Comparison of ENCODE assay signal across 19 cellular contexts in the genomic region with DNA sequence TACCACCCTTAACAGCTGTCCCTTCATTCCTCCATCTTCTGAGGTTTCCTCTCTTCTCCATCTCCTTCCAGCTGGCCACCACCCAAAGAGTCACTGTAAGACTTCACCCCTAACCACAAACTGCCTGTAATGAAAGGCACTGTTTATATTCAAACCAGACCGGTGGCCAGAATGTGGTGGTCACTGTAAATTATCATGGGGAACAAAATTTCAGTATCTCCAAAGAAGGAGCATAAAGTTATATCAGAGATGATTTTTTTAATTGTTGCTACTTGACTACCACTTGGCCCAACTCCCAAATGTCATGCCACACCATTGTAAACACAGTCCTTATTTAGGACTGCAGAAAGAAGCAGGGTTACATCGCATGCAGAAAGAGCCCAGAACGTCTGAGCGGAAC. TPM values are rescaled to one million over a fixed set of nuclear protein-coding genes. Genes with fewer than 3 reads are reported as not detected.
DNase-seq lines count a peak whose midpoint lies in the region; TF ChIP-seq lines count a peak whose summit lies in the region.
"Had no signal": no experiment of that assay in that cellular context is flagged by ENCODE, and none has a peak within 500 bp of the region (broad histone marks: within the 10 kb centered on the region; RNA-seq: fewer than 3 reads in every experiment).

No MANE protein-coding gene starts in this region.

- H3K4me1 Mint-ChIP-seq in osteocyte (ENCODE audit: unreplicated experiment) = peaks cover 2% of the 10 kb centered on the region
- H3K4me1 Mint-ChIP-seq: CD4-positive, alpha-beta memory T cell; stimulated activated effector memory CD8-positive, alpha-beta T cell treated with anti-CD3 and anti-CD28 coated beads, Interleukin-12 subunit alpha, Interleukin-12 subunit beta, amount 100 ng/mL, for 72 hours had no signal

- peaks cover 2% of the 10 kb centered on the region for H3K36me3 ChIP-seq in smooth muscle cell (ENCODE audit: low read depth)
- H3K36me3 ChIP-seq: Peyer's patch had no signal

- H3F3A ChIP-seq in smooth muscle cell (ENCODE audit: low read depth) = no peaks in the 10 kb centered on the region

- H3K4me3 ChIP-seq in choroid plexus epithelial cell (ENCODE audit: low read depth, low read length) (no peak overlapping the region), smooth muscle cell (no peak overlapping the region)
- H3K4me3 ChIP-seq: GM12878, mucosa of descending colon, Peyer's patch, SK-N-MC had no signal

- H3K9me3 Mint-ChIP-seq in osteocyte (ENCODE audit: unreplicated experiment) = no peaks in the 10 kb centered on the region
- H3K9me3 Mint-ChIP-seq: CD4-positive, alpha-beta memory T cell; dendritic cell treated with granulocyte-macrophage colony-stimulating factor and Interleukin-4, amounts not matched to agents 40 ng/mL and 50 ng/mL, for 4 days; stimulated activated effector memory CD8-positive, alpha-beta T cell treated with anti-CD3 and anti-CD28 coated beads, Interleukin-12 subunit alpha, Interleukin-12 subunit beta, amount 100 ng/mL, for 72 hours had no signal

- H3K4me3 Mint-ChIP-seq in osteocyte (ENCODE audit: unreplicated experiment) = no peak overlapping the region
- H3K4me3 Mint-ChIP-seq: CD4-positive, alpha-beta memory T cell; dendritic cell treated with granulocyte-macrophage colony-stimulating factor and Interleukin-4, amounts not matched to agents 40 ng/mL and 50 ng/mL, for 4 days; stimulated activated effector memory CD8-positive, alpha-beta T cell treated with anti-CD3 and anti-CD28 coated beads, Interleukin-12 subunit alpha, Interleukin-12 subunit beta, amount 100 ng/mL, for 72 hours had no signal

- peak overlapping the region; percentile 25 for H3K27ac Mint-ChIP-seq in osteocyte (ENCODE audit: unreplicated experiment)
- H3K27ac Mint-ChIP-seq: CD4-positive, alpha-beta memory T cell; dendritic cell treated with granulocyte-macrophage colony-stimulating factor and Interleukin-4, amounts not matched to agents 40 ng/mL and 50 ng/mL, for 4 days; stimulated activated effector memory CD8-positive, alpha-beta T cell treated with anti-CD3 and anti-CD28 coated beads, Interleukin-12 subunit alpha, Interleukin-12 subunit beta, amount 100 ng/mL, for 72 hours had no signal

- no peak overlapping the region for H3K4me2 ChIP-seq in smooth muscle cell

- H3K27me3 Mint-ChIP-seq in osteocyte (ENCODE audit: unreplicated experiment) = no peaks in the 10 kb centered on the region
- H3K27me3 Mint-ChIP-seq: dendritic cell treated with granulocyte-macrophage colony-stimulating factor and Interleukin-4, amounts not matched to agents 40 ng/mL and 50 ng/mL, for 4 days had no signal

- no peaks in the 10 kb centered on the region for H3K79me2 ChIP-seq in smooth muscle cell (ENCODE audit: low read depth)

- no peaks in the 10 kb centered on the region for H3K9me3 ChIP-seq in smooth muscle cell (replicated peaks; ENCODE audit: low read depth)
- H3K9me3 ChIP-seq: mucosa of descending colon, Peyer's patch had no signal

- H3K9ac ChIP-seq in smooth muscle cell (ENCODE audit: low read depth) = no peak overlapping the region

- no peaks in the 10 kb centered on the region for H4K20me1 ChIP-seq in smooth muscle cell (ENCODE audit: low read depth)

- H3K36me3 Mint-ChIP-seq in osteocyte (ENCODE audit: unreplicated experiment) = peaks cover 45% of the 10 kb centered on the region
- H3K36me3 Mint-ChIP-seq: CD4-positive, alpha-beta memory T cell; stimulated activated effector memory CD8-positive, alpha-beta T cell treated with anti-CD3 and anti-CD28 coated beads, Interleukin-12 subunit alpha, Interleukin-12 subunit beta, amount 100 ng/mL, for 72 hours had no signal

- H2AFZ ChIP-seq in smooth muscle cell (ENCODE audit: low read depth) = no peak overlapping the region

- WGBS in smooth muscle cell (ENCODE audit: low lambda C conversion rate) = 68% methylated on average over 4 of the region's 4 CpGs

- H3K27me3 ChIP-seq in smooth muscle cell (ENCODE audit: low read depth) = no peaks in the 10 kb centered on the region
- H3K27me3 ChIP-seq: Peyer's patch had no signal

- H3K27ac ChIP-seq in smooth muscle cell (ENCODE audit: low read depth) = no peak overlapping the region
- H3K27ac ChIP-seq: Peyer's patch, SK-N-MC had no signal

- H3K4me1 ChIP-seq in smooth muscle cell (ENCODE audit: low read depth) = no peaks in the 10 kb centered on the region
- H3K4me1 ChIP-seq: Peyer's patch had no signal

- TF ChIP-seq CTCF in choroid plexus epithelial cell (conservative IDR thresholded peaks at IDR 0.05; ENCODE audit: low read depth, low read length) (no peak), osteocyte (IDR thresholded peaks at IDR 0.05) (no peak), smooth muscle cell (IDR thresholded peaks at IDR 0.05; ENCODE audit: borderline replicate concordance, insufficient read depth, poor library complexity, severe bottlenecking) (no peak)

- DNase-seq in EL (peak; percentile 40), RPMI7951 (ENCODE audit: low read depth) (peak; percentile 66), choroid plexus epithelial cell (ENCODE audit: low read depth) (peak; percentile 71), osteocyte (ENCODE audit: extremely low spot score, unreplicated experiment) (no peak), smooth muscle cell (lab: John Stamatoyannopoulos, UW; ENCODE audit: unreplicated experiment) (no peak), head of caudate nucleus (no peak)
- DNase-seq in stimulated activated CD4-positive, alpha-beta T cell treated with anti-CD3 and anti-CD28 coated beads, Interleukin-4, amount 100 ng/mL, for 24 hours = no peak
- DNase-seq in stimulated activated CD4-positive, alpha-beta T cell treated with anti-CD3 and anti-CD28 coated beads, Interleukin-2, amount 100 ng/mL, for 24 hours = no peak
- DNase-seq: activated CD8-positive, alpha-beta memory T cell treated with anti-CD3 and anti-CD28 coated beads, Interleukin-2, amount 50 U/mL, for 48 hours; CD4-positive, alpha-beta memory T cell; hypothalamus; mucosa of descending colon; NCI-H1092 treated with DMSO at 0.1 percent for 48 hours; NCI-H2081; Peyer's patch had no signal

- intact Hi-C loops in head of caudate nucleus (cut with DNase I) = no loop called here

RNA-seq across cellular contexts. Expression of a gene that starts 44.8 kb away (rescaled TPM):
- total RNA-seq in RPMI7951 (2014; rRNA removed; shearing (Covaris generic)) = 31.3 and 39.3 TPM in 2 replicates
- 118 and 121 TPM in 2 replicates for total RNA-seq in osteocyte
- total RNA-seq in smooth muscle cell = 91.5 and 120 TPM in 2 replicates
- polyA plus RNA-seq in smooth muscle cell = 42.1 and 60.9 TPM in 2 replicates

Comparison
In these comparisons a context has a peak if more than half of its experiments do, and no peak if none do; other contexts are left out.
1. DNase-seq: peak in EL (single experiment), RPMI7951 (single experiment) and choroid plexus epithelial cell (single experiment); none in osteocyte (single experiment), stimulated activated CD4-positive, alpha-beta T cell treated with anti-CD3 and anti-CD28 coated beads, Interleukin-4, amount 100 ng/mL, for 24 hours (single experiment), smooth muscle cell (single experiment), stimulated activated CD4-positive, alpha-beta T cell treated with anti-CD3 and anti-CD28 coated beads, Interleukin-2, amount 100 ng/mL, for 24 hours (0 of 2) and head of caudate nucleus (0 of 42).